ENCODE assay signal across 8 cellular contexts in genomic region chr6:41735427-41736206, GRCh38. TPM values are rescaled to one million over a fixed set of nuclear protein-coding genes. Genes with fewer than 3 reads are reported as not detected.
DNase-seq lines count a peak whose midpoint lies in the region; ATAC-seq, FAIRE-seq and TF ChIP-seq lines count a peak whose summit lies in the region.

Gene TFEB (minus strand): TSS chr6:41735608. CDS start chr6:41691213, 44,395 bp downstream.

- peaks cover 39% of the 10 kb centered on the region for H3K4me1 ChIP-seq in CD8-positive, alpha-beta memory T cell (ENCODE audit: insufficient read depth, low read length)
- peaks cover 3 to 27% (median 14%) of the 10 kb centered on the region in 4 experiments for H3K4me1 ChIP-seq in H1 (replicated peaks in 1 of 4; ENCODE audit: control insufficient read depth in 3 of 4, insufficient read depth in 4 of 4, low read length in 3 of 4)

- no peak within 1 kb of the TSS for H3K9ac ChIP-seq in H1 (replicated peaks in 1 of 4; ENCODE audit: extremely low read depth in 1 of 4, low read depth in 3 of 4, low read length in 3 of 4)

- no peak within 1 kb of the TSS for H2BK120ac ChIP-seq in H1 (replicated peaks; ENCODE audit: low read depth, low read length)

- H3K79me2 ChIP-seq in H1 (ENCODE audit: control insufficient read depth in 1 of 2, insufficient read depth in 2 of 2, low read length in 2 of 2): no peaks in the 10 kb centered on the region

- H4K91ac ChIP-seq in H1 (replicated peaks; ENCODE audit: insufficient read length, low read length): no peak within 1 kb of the TSS

- no peak within 1 kb of the TSS for H2AK5ac ChIP-seq in H1 (ENCODE audit: low read depth, low read length)

- POLR2A ChIA-PET in CD8-positive, alpha-beta memory T cell (lab: Charles Lee): interaction anchor here (0.7 to 2.7 kb wide), 2 partner anchors 52 to 481 kb away, joined by 3 to 15 read pairs; partner anchors contain the start of gene TOMM6
- POLR2A ChIA-PET in H1 (lab: Charles Lee; ENCODE audit: partially characterized antibody): no interaction called here

- 9% methylated on average over 44 of the region's 50 CpGs; no CpG with 5 or more reads in 1 of the 2 experiments for WGBS in H1 (ENCODE audit: extremely low coverage in 1 of 2, insufficient coverage in 1 of 2, insufficient read length in 1 of 2, insufficient replicate concordance in 2 of 2, low coverage in 1 of 2, low lambda C conversion rate in 2 of 2, missing lambda C conversion rate in 1 of 2), 2 experiments

- ATAC-seq in GM19467 (IDR thresholded peaks at IDR 0.05; ENCODE audit: unreplicated experiment): peak; percentile 39
- peak; percentile 71 for ATAC-seq in activated CD8-positive, alpha-beta memory T cell treated with anti-CD3 and anti-CD28 coated beads, Interleukin-2, amount 10 ng/mL, durations not matched to agents 7 days and 5 days

- no peak within 1 kb of the TSS for H2BK12ac ChIP-seq in H1 (ENCODE audit: low read depth, low read length)

- H3K79me1 ChIP-seq in H1 (ENCODE audit: low read depth, low read length): no peaks in the 10 kb centered on the region

- H4K20me1 ChIP-seq in H1 (replicated peaks in 1 of 2; ENCODE audit: control insufficient read depth in 1 of 2, insufficient read depth in 2 of 2, low read length in 2 of 2): peaks cover 0 to 2% of the 10 kb centered on the region in 2 experiments

- TF ChIP-seq EP300 in H1 (IDR thresholded peaks at IDR 0.05; ENCODE audit: borderline replicate concordance in 1 of 2, low read depth in 2 of 2, low read length in 2 of 2): no peak

- peaks cover 9% of the 10 kb centered on the region; the same call in 1 of the 2 replicates for H3K23me2 ChIP-seq in H1 (ENCODE audit: low read depth, low read length)

- peak; percentile 36 to 67 for TF ChIP-seq RAD21 in H1 (IDR thresholded peaks at IDR 0.05 in 1 of 2, conservative IDR thresholded peaks at IDR 0.05 in 1 of 2; ENCODE audit: low read depth in 2 of 2, low read length in 2 of 2)

- no peaks in the 10 kb centered on the region for H3K27me3 Mint-ChIP-seq in CD8-positive, alpha-beta memory T cell
- H3K27me3 Mint-ChIP-seq in activated CD8-positive, alpha-beta memory T cell treated with anti-CD3 and anti-CD28 coated beads, Interleukin-2, amount 10 ng/mL, durations not matched to agents 7 days and 5 days: no peaks in the 10 kb centered on the region

- H4K5ac ChIP-seq in H1 (ENCODE audit: insufficient read length, low read depth, low read length): no peak within 1 kb of the TSS

- no peaks in the 10 kb centered on the region for H3K27me3 ChIP-seq in CD8-positive, alpha-beta memory T cell (ENCODE audit: insufficient read depth, low read length, poor library complexity, severe bottlenecking)
- peaks cover 0 to 8% (median 5%) of the 10 kb centered on the region in 4 experiments; a peak in 3 of 7 replicates for H3K27me3 ChIP-seq in H1 (replicated peaks in 1 of 4; ENCODE audit: control insufficient read depth in 3 of 4, extremely low read depth in 1 of 4, insufficient read depth in 3 of 4, low read length in 3 of 4)

- no peak for TF ChIP-seq POLR2A in H1 (IDR thresholded peaks at IDR 0.05; ENCODE audit: control extremely low read depth in 1 of 2, low read depth in 2 of 2, low read length in 2 of 2)

- peak; percentile 89 to 94 (median 91) for DNase-seq in CD8-positive, alpha-beta memory T cell
- DNase-seq in HS-5 (ENCODE audit: low read depth) (peak; percentile 54), H1 (ENCODE audit: low read depth in 1 of 2, low spot score in 2 of 2) (peak in 1 of 2 experiments; percentile 98), mesenteric fat pad (ENCODE audit: low spot score) (peak; percentile 99)
- peak; percentile 86 for DNase-seq in NK-92 treated with Interleukin-12 subunit alpha and Interleukin-12 subunit beta, amount 100 ng/mL, for 24 hours (lab: John Stamatoyannopoulos, UW)
- DNase-seq in activated CD8-positive, alpha-beta memory T cell treated with anti-CD3 and anti-CD28 coated beads, Interleukin-2, amount 10 ng/mL, durations not matched to agents 7 days and 5 days: peak; percentile 95
- DNase-seq in stimulated activated CD8-positive, alpha-beta memory T cell treated with anti-CD3 and anti-CD28 coated beads, Interleukin-15, amount 100 ng/mL, for 24 hours (ENCODE audit: low read depth): peak; percentile 94

- H3K9me3 Mint-ChIP-seq in CD8-positive, alpha-beta memory T cell: no peaks in the 10 kb centered on the region
- H3K9me3 Mint-ChIP-seq in activated CD8-positive, alpha-beta memory T cell treated with anti-CD3 and anti-CD28 coated beads, Interleukin-2, amount 10 ng/mL, durations not matched to agents 7 days and 5 days (ENCODE audit: low read depth): no peaks in the 10 kb centered on the region

- H3K27ac ChIP-seq in CD8-positive, alpha-beta memory T cell (ENCODE audit: low read depth, low read length): peak within 1 kb of the TSS; percentile 65
- no peak within 1 kb of the TSS for H3K27ac ChIP-seq in H1 (ENCODE audit: low read depth, low read length)

- no peaks in the 10 kb centered on the region for H3K9me3 ChIP-seq in CD8-positive, alpha-beta memory T cell (ENCODE audit: low read length)
- H3K9me3 ChIP-seq in H1 (ENCODE audit: insufficient read depth in 2 of 2, low read depth in 1 of 2, low read length in 1 of 2): no peaks in the 10 kb centered on the region

- peak; percentile 42 for FAIRE-seq in H1 (lab: Jason Lieb, UNC)

- no peak within 1 kb of the TSS; the same call in 1 of the 2 replicates for H3K18ac ChIP-seq in H1 (ENCODE audit: extremely low read depth, low read length)

- H3K27ac Mint-ChIP-seq in CD8-positive, alpha-beta memory T cell: peak within 1 kb of the TSS; percentile 50 to 96 (median 81)
- H3K27ac Mint-ChIP-seq in activated CD8-positive, alpha-beta memory T cell treated with anti-CD3 and anti-CD28 coated beads, Interleukin-2, amount 10 ng/mL, durations not matched to agents 7 days and 5 days: peak within 1 kb of the TSS; percentile 67

- no peak within 1 kb of the TSS for H3K23ac ChIP-seq in H1 (ENCODE audit: insufficient read length)

- no peak within 1 kb of the TSS for H3K14ac ChIP-seq in H1 (ENCODE audit: insufficient read length)

- peak within 1 kb of the TSS; percentile 54; the same call in 1 of the 2 replicates for H2AFZ ChIP-seq in H1 (ENCODE audit: low read length)

- H3K36me3 Mint-ChIP-seq in CD8-positive, alpha-beta memory T cell: peaks cover 0 to 1% (median 0%) of the 10 kb centered on the region in 3 donors
- H3K36me3 Mint-ChIP-seq in activated CD8-positive, alpha-beta memory T cell treated with anti-CD3 and anti-CD28 coated beads, Interleukin-2, amount 10 ng/mL, durations not matched to agents 7 days and 5 days: no peaks in the 10 kb centered on the region

- H2BK15ac ChIP-seq in H1 (ENCODE audit: low read length): no peak within 1 kb of the TSS

- TF ChIP-seq CTCF in H1 (IDR thresholded peaks at IDR 0.05; ENCODE audit: control extremely low read depth in 1 of 3, insufficient read depth in 1 of 3, low read depth in 1 of 3, low read length in 3 of 3): peak in 2 of 3 experiments; percentile 89 to 92; a peak in 3 of 4 replicates

- peak within 1 kb of the TSS; percentile 71 to 93 for H3K4me2 ChIP-seq in H1 (ENCODE audit: insufficient read depth in 1 of 2, low read depth in 2 of 2, low read length in 2 of 2)

- peak within 1 kb of the TSS; percentile 81 to 94 (median 84) for H3K4me3 Mint-ChIP-seq in CD8-positive, alpha-beta memory T cell
- H3K4me3 Mint-ChIP-seq in activated CD8-positive, alpha-beta memory T cell treated with anti-CD3 and anti-CD28 coated beads, Interleukin-2, amount 10 ng/mL, durations not matched to agents 7 days and 5 days: peak within 1 kb of the TSS; percentile 79

- peak within 1 kb of the TSS; percentile 54 for H3K4me3 ChIP-seq in CD8-positive, alpha-beta memory T cell (ENCODE audit: low read length)
- peak within 1 kb of the TSS; percentile 36 to 74 (median 54) for H3K4me3 ChIP-seq in H1 (ENCODE audit: extremely low read depth in 1 of 4, insufficient read depth in 2 of 4, low read depth in 3 of 4, low read length in 4 of 4)

- H3K4ac ChIP-seq in H1 (replicated peaks; ENCODE audit: insufficient read length, low read depth, low read length): no peak within 1 kb of the TSS

- no peak within 1 kb of the TSS for H2BK20ac ChIP-seq in H1 (ENCODE audit: low read length)

- H2BK5ac ChIP-seq in H1 (ENCODE audit: low read depth, low read length): no peak within 1 kb of the TSS

- no peak within 1 kb of the TSS for H4K8ac ChIP-seq in H1 (ENCODE audit: extremely low read depth, insufficient read depth, low read length)

- H3K36me3 ChIP-seq in CD8-positive, alpha-beta memory T cell (ENCODE audit: insufficient read depth, low read length): no peaks in the 10 kb centered on the region
- no peaks in the 10 kb centered on the region for H3K36me3 ChIP-seq in H1 (ENCODE audit: control insufficient read depth in 2 of 4, insufficient read depth in 4 of 4, low read length in 3 of 4)

- CTCF ChIA-PET in CD8-positive, alpha-beta memory T cell (lab: Charles Lee): interaction anchor here (0.8 to 4.9 kb wide), 6 partner anchors 10 to 51 kb away, joined by 3 to 26 read pairs (median 4); partner anchors contain the start of gene TOMM6
- CTCF ChIA-PET in activated CD8-positive, alpha-beta memory T cell treated with anti-CD3 and anti-CD28 coated beads, Interleukin-2, amount 10 ng/mL, durations not matched to agents 7 days and 5 days (lab: Charles Lee): interaction anchor here (1.0 to 6.1 kb wide), 11 partner anchors 10 to 185 kb away, joined by 3 to 33 read pairs (median 5); partner anchors contain the start of genes BYSL, MED20 and TOMM6
- CTCF ChIA-PET in H1 (lab: Charles Lee; ENCODE audit: partially characterized antibody): interaction anchor here (0.6 to 5.3 kb wide), 16 partner anchors 10 to 133 kb away, joined by 3 to 37 read pairs (median 6); partner anchors contain the start of gene TOMM6

- H3K56ac ChIP-seq in H1 (replicated peaks; ENCODE audit: insufficient read length, low read depth, low read length): no peak within 1 kb of the TSS

- H3K4me1 Mint-ChIP-seq in CD8-positive, alpha-beta memory T cell: peaks cover 31 to 37% (median 32%) of the 10 kb centered on the region in 3 donors
- peaks cover 31% of the 10 kb centered on the region for H3K4me1 Mint-ChIP-seq in activated CD8-positive, alpha-beta memory T cell treated with anti-CD3 and anti-CD28 coated beads, Interleukin-2, amount 10 ng/mL, durations not matched to agents 7 days and 5 days

RNA-seq across cellular contexts. Expression of gene TFEB, which starts in this region (rescaled TPM):
- 10 to 100 TPM; 12.0 to 12.5 TPM for total RNA-seq in CD8-positive, alpha-beta memory T cell
- 18.8 TPM for polyA plus RNA-seq in CD8-positive, alpha-beta memory T cell
- total RNA-seq in activated CD8-positive, alpha-beta memory T cell treated with anti-CD3 and anti-CD28 coated beads, Interleukin-2, amount 10 ng/mL, durations not matched to agents 7 days and 5 days: 10 to 100 TPM; 14.5 to 15.8 TPM
- total RNA-seq in H1 (2021; fragmentation: NEBNext Ultra II Directional; extraction: Animal tissue kit (Norgen Biotek cat#: 25700)): 2.3 and 2.4 TPM in 2 replicates
- 5.9 and 6.7 TPM in 2 replicates for polyA plus RNA-seq in H1 (2011; rRNA removed)
- 4.6 TPM for polyA plus RNA-seq in H1 (2011; cell fraction: cytosol; rRNA removed)
- 7.6 TPM for polyA plus RNA-seq in H1 (2011; cell fraction: nucleus; rRNA removed)
- polyA plus RNA-seq in H1 (2012, experiment 1 of 2): 2.1 to 6.8 TPM (median 4.1 TPM) in 4 replicates
- 2.7 TPM for polyA plus RNA-seq in H1 (2012, experiment 2 of 2)
- polyA plus RNA-seq in H1 (2013, experiment 1 of 2): 0.71 TPM
- polyA plus RNA-seq in H1 (2013, experiment 2 of 2): 0.61 TPM
- polyA minus RNA-seq in H1 (2011; rRNA and poly(A)+ RNA removed): 1.9 and 4.6 TPM in 2 replicates
- 3.2 TPM for polyA minus RNA-seq in H1 (2011; cell fraction: cytosol; rRNA and poly(A)+ RNA removed)
- polyA minus RNA-seq in H1 (2011; cell fraction: nucleus; rRNA and poly(A)+ RNA removed): 2.8 TPM
- total RNA-seq in mesenteric fat pad: 17.9 TPM
